9 cellular contexts compared by ENCODE assay signal in genomic region chr10:50310560-50311174, GRCh38. TPM values are rescaled to one million over a fixed set of nuclear protein-coding genes. Genes with fewer than 3 reads are reported as not detected.
DNase-seq lines count a peak whose midpoint lies in the region; ATAC-seq and TF ChIP-seq lines count a peak whose summit lies in the region.
"Had no signal": no experiment of that assay in that cellular context is flagged by ENCODE, and none has a peak within 500 bp of the region (broad histone marks: within the 10 kb centered on the region; RNA-seq: fewer than 3 reads in every experiment).

No MANE protein-coding gene starts in this region.

- no peaks in the 10 kb centered on the region for H3K27me3 Mint-ChIP-seq in activated CD8-positive, alpha-beta T cell treated with anti-CD3 and anti-CD28 coated beads for 36 hours
- no peaks in the 10 kb centered on the region for H3K27me3 Mint-ChIP-seq in activated CD8-positive, alpha-beta T cell treated with anti-CD3 and anti-CD28 coated beads, Interleukin-2, amount 10 ng/mL, durations not matched to agents 7 days and 5 days (ENCODE audit: low read depth)
- H3K27me3 Mint-ChIP-seq: activated naive CD4-positive, alpha-beta T cell treated with anti-CD3 and anti-CD28 coated beads, Interleukin-2, amount 50 U/mL, for 24 hours had no signal

- peak; percentile 59 for DNase-seq in activated CD8-positive, alpha-beta T cell treated with anti-CD3 and anti-CD28 coated beads for 36 hours
- DNase-seq in activated CD8-positive, alpha-beta T cell treated with anti-CD3 and anti-CD28 coated beads, Interleukin-2, amount 10 ng/mL, durations not matched to agents 7 days and 5 days = no peak
- peak; percentile 11 for DNase-seq in SW480 (ENCODE audit: low spot score)
- peak; percentile 47 for DNase-seq in iPS-NIHi11 (ENCODE audit: low spot score)
- DNase-seq in AG08395 (ENCODE audit: low spot score) = no peak
- no peak for DNase-seq in NCI-H524 treated with DMSO at 0.1 percent for 48 hours (lab: John Stamatoyannopoulos, UW)
- DNase-seq in neuronal stem cell (ENCODE audit: low spot score) = no peak

- no peak overlapping the region for H2AK5ac ChIP-seq in neuronal stem cell (ENCODE audit: low read depth, low read length)

- H3K4me1 Mint-ChIP-seq in activated CD8-positive, alpha-beta T cell treated with anti-CD3 and anti-CD28 coated beads for 36 hours (ENCODE audit: low read depth) = peaks cover 6% of the 10 kb centered on the region
- peaks cover 14% of the 10 kb centered on the region for H3K4me1 Mint-ChIP-seq in activated CD8-positive, alpha-beta T cell treated with anti-CD3 and anti-CD28 coated beads, Interleukin-2, amount 10 ng/mL, durations not matched to agents 7 days and 5 days (ENCODE audit: low read depth)

- WGBS in neuronal stem cell (ENCODE audit: extremely low coverage in 2 of 2, insufficient read length in 2 of 2, insufficient replicate concordance in 1 of 2), 2 donors = no CpG with 5 or more reads among the region's 4 CpGs

- peaks cover 30% of the 10 kb centered on the region for H3K36me3 Mint-ChIP-seq in activated CD8-positive, alpha-beta T cell treated with anti-CD3 and anti-CD28 coated beads for 36 hours (ENCODE audit: low read depth)
- H3K36me3 Mint-ChIP-seq in activated CD8-positive, alpha-beta T cell treated with anti-CD3 and anti-CD28 coated beads, Interleukin-2, amount 10 ng/mL, durations not matched to agents 7 days and 5 days (ENCODE audit: low read depth) = peaks cover 20% of the 10 kb centered on the region

- CTCF ChIA-PET in activated CD8-positive, alpha-beta T cell treated with anti-CD3 and anti-CD28 coated beads for 36 hours (lab: Charles Lee) = interaction anchor here (0.9 to 1.4 kb wide), 3 partner anchors 14 to 35 kb away, joined by 3 to 5 read pairs (median 3); no protein-coding TSS in a partner anchor
- CTCF ChIA-PET in activated CD8-positive, alpha-beta T cell treated with anti-CD3 and anti-CD28 coated beads, Interleukin-2, amount 10 ng/mL, durations not matched to agents 7 days and 5 days (lab: Charles Lee) = interaction anchor here (1.0 to 2.1 kb wide), 4 partner anchors 13 to 86 kb away, joined by 3 to 6 read pairs (median 4); no protein-coding TSS in a partner anchor

- H3K27ac ChIP-seq in neuronal stem cell (replicated peaks; ENCODE audit: low read length) = no peak overlapping the region

- no peak overlapping the region for H3K27ac Mint-ChIP-seq in activated CD8-positive, alpha-beta T cell treated with anti-CD3 and anti-CD28 coated beads for 36 hours
- H3K27ac Mint-ChIP-seq in activated CD8-positive, alpha-beta T cell treated with anti-CD3 and anti-CD28 coated beads, Interleukin-2, amount 10 ng/mL, durations not matched to agents 7 days and 5 days = no peak overlapping the region
- H3K27ac Mint-ChIP-seq: activated naive CD4-positive, alpha-beta T cell treated with anti-CD3 and anti-CD28 coated beads, Interleukin-2, amount 50 U/mL, for 24 hours had no signal

- H3K4me3 Mint-ChIP-seq in activated CD8-positive, alpha-beta T cell treated with anti-CD3 and anti-CD28 coated beads for 36 hours = no peak overlapping the region
- no peak overlapping the region for H3K4me3 Mint-ChIP-seq in activated CD8-positive, alpha-beta T cell treated with anti-CD3 and anti-CD28 coated beads, Interleukin-2, amount 10 ng/mL, durations not matched to agents 7 days and 5 days
- H3K4me3 Mint-ChIP-seq: activated naive CD4-positive, alpha-beta T cell treated with anti-CD3 and anti-CD28 coated beads, Interleukin-2, amount 50 U/mL, for 24 hours had no signal

- TF ChIP-seq CTCF in activated CD8-positive, alpha-beta T cell treated with anti-CD3 and anti-CD28 coated beads for 36 hours (IDR thresholded peaks at IDR 0.05) = peak; percentile 60

- no peak overlapping the region for H2AFZ ChIP-seq in neuronal stem cell (ENCODE audit: low read length)

- ATAC-seq in activated CD8-positive, alpha-beta T cell treated with anti-CD3 and anti-CD28 coated beads for 36 hours = peak; percentile 74
- no peak for ATAC-seq in activated CD8-positive, alpha-beta T cell treated with anti-CD3 and anti-CD28 coated beads, Interleukin-2, amount 10 ng/mL, durations not matched to agents 7 days and 5 days
- peak; percentile 79 for ATAC-seq in HG03039 (IDR thresholded peaks at IDR 0.05; ENCODE audit: unreplicated experiment)

- no peak overlapping the region for H3K9ac ChIP-seq in neuronal stem cell (ENCODE audit: low read depth, low read length, poor library complexity)

- H2BK12ac ChIP-seq in neuronal stem cell (ENCODE audit: low read length) = no peak overlapping the region

- H2BK15ac ChIP-seq in neuronal stem cell (ENCODE audit: low read length) = no peak overlapping the region

- H3K9me3 ChIP-seq in neuronal stem cell (replicated peaks in 1 of 2; ENCODE audit: control insufficient read depth in 2 of 2, insufficient read depth in 1 of 2, low read depth in 1 of 2, low read length in 2 of 2) = peaks cover 0 to 2% of the 10 kb centered on the region in 2 donors

- no peak overlapping the region for H3K4ac ChIP-seq in neuronal stem cell (ENCODE audit: low read length)

- H3K4me3 ChIP-seq in neuronal stem cell (ENCODE audit: low read length in 2 of 2) = peak overlapping the region in 1 of 2 donors; percentile 51

- H3K18ac ChIP-seq in neuronal stem cell (ENCODE audit: low read length) = no peak overlapping the region

- no peaks in the 10 kb centered on the region for H3K27me3 ChIP-seq in neuronal stem cell (ENCODE audit: control insufficient read depth in 3 of 3, insufficient read depth in 3 of 3, low read depth in 1 of 3, low read length in 3 of 3)

- no peak overlapping the region for H4K91ac ChIP-seq in neuronal stem cell (ENCODE audit: low read depth, low read length, poor library complexity)

- no peak overlapping the region for H3K23ac ChIP-seq in neuronal stem cell (ENCODE audit: low read depth, low read length, poor library complexity)

- no peaks in the 10 kb centered on the region for H3K36me3 ChIP-seq in neuronal stem cell (replicated peaks in 1 of 2; ENCODE audit: control insufficient read depth in 2 of 2, insufficient read depth in 2 of 2, low read length in 2 of 2)

- H3K4me2 ChIP-seq in neuronal stem cell (ENCODE audit: insufficient read depth, low read length, poor library complexity, severe bottlenecking) = no peak overlapping the region

- H3K79me1 ChIP-seq in neuronal stem cell (ENCODE audit: low read depth, low read length) = no peaks in the 10 kb centered on the region

- H3K14ac ChIP-seq in neuronal stem cell (ENCODE audit: low read length) = no peak overlapping the region

- POLR2A ChIA-PET in activated CD8-positive, alpha-beta T cell treated with anti-CD3 and anti-CD28 coated beads for 36 hours (lab: Charles Lee) = no interaction called here
- POLR2A ChIA-PET in activated CD8-positive, alpha-beta T cell treated with anti-CD3 and anti-CD28 coated beads, Interleukin-2, amount 10 ng/mL, durations not matched to agents 7 days and 5 days (lab: Charles Lee) = no interaction called here

- H3K4me1 ChIP-seq in neuronal stem cell (ENCODE audit: control insufficient read depth in 2 of 2, insufficient read depth in 1 of 2, low read depth in 1 of 2, low read length in 2 of 2) = no peaks in the 10 kb centered on the region

- intact Hi-C loops in activated CD8-positive, alpha-beta T cell treated with anti-CD3 and anti-CD28 coated beads for 36 hours (cut with micrococcal nuclease) = no loop called here

- no peak overlapping the region for H2BK5ac ChIP-seq in neuronal stem cell (ENCODE audit: low read length)

- peaks cover 4% of the 10 kb centered on the region for H3K9me3 Mint-ChIP-seq in activated CD8-positive, alpha-beta T cell treated with anti-CD3 and anti-CD28 coated beads for 36 hours
- H3K9me3 Mint-ChIP-seq in activated CD8-positive, alpha-beta T cell treated with anti-CD3 and anti-CD28 coated beads, Interleukin-2, amount 10 ng/mL, durations not matched to agents 7 days and 5 days (ENCODE audit: insufficient read depth) = no peaks in the 10 kb centered on the region
- H3K9me3 Mint-ChIP-seq: activated naive CD4-positive, alpha-beta T cell treated with anti-CD3 and anti-CD28 coated beads, Interleukin-2, amount 50 U/mL, for 24 hours had no signal

- H2BK120ac ChIP-seq in neuronal stem cell (ENCODE audit: low read depth, low read length) = no peak overlapping the region

- no peak overlapping the region for H4K8ac ChIP-seq in neuronal stem cell (ENCODE audit: low read depth, low read length)

RNA-seq across cellular contexts. Expression of gene ASAH2, which starts 59.4 kb away (rescaled TPM):
- total RNA-seq in activated CD8-positive, alpha-beta T cell treated with anti-CD3 and anti-CD28 coated beads for 36 hours = 1 to 10 TPM; 1.8 to 2.9 TPM
- 1 to 10 TPM; 1.8 to 2.3 TPM for total RNA-seq in activated CD8-positive, alpha-beta T cell treated with anti-CD3 and anti-CD28 coated beads, Interleukin-2, amount 10 ng/mL, durations not matched to agents 7 days and 5 days
- polyA plus RNA-seq in neuronal stem cell (2013, experiment 1 of 2) = 6.2 TPM
- polyA plus RNA-seq in neuronal stem cell (2013, experiment 2 of 2) = 4.9 TPM

Comparison
In these comparisons a context has a peak if more than half of its experiments do, and no peak if none do; other contexts are left out.
1. DNase-seq: peak in activated CD8-positive, alpha-beta T cell treated with anti-CD3 and anti-CD28 coated beads for 36 hours (single experiment), SW480 (single experiment) and iPS-NIHi11 (single experiment); none in activated CD8-positive, alpha-beta T cell treated with anti-CD3 and anti-CD28 coated beads, Interleukin-2, amount 10 ng/mL, durations not matched to agents 7 days and 5 days (single experiment), AG08395 (single experiment), NCI-H524 treated with DMSO at 0.1 percent for 48 hours (single experiment) and neuronal stem cell (single experiment).